ENCODE assay signal across 1 cellular context in genomic region chr11:65711785-65712632, GRCh38.
A peak's percentile ranks its signal among the peaks of the same experiment; 100 is the strongest.
TF ChIP-seq lines count a peak whose summit lies in the region.

TSS of gene KAT5 (plus strand) at chr11:65712252. CDS start at chr11:65712268, 16 bp downstream.

TF ChIP-seq in WTC11, 78 proteins besides CTCF, POLR2A, EP300 and RAD21 (continued from another document and continues in another):
- TF ChIP-seq STAT6 (CRISPR knock-in tag; conservative IDR thresholded peaks at IDR 0.05; ENCODE audit: low read depth) (no peak), NR2C2 (CRISPR knock-in tag; IDR thresholded peaks at IDR 0.05) (no peak), ZMAT4 (CRISPR knock-in tag; IDR thresholded peaks at IDR 0.05) (no peak; the same call in 1 of the 2 replicates), CBFB (CRISPR knock-in tag; IDR thresholded peaks at IDR 0.05; ENCODE audit: low read depth) (no peak), EMX1 (CRISPR knock-in tag; IDR thresholded peaks at IDR 0.05) (no peak), JUN (CRISPR knock-in tag; IDR thresholded peaks at IDR 0.05) (no peak; the same call in 1 of the 2 replicates), IRF2 (CRISPR knock-in tag; IDR thresholded peaks at IDR 0.05; ENCODE audit: borderline replicate concordance, low read depth) (no peak), TCF7 (CRISPR knock-in tag; IDR thresholded peaks at IDR 0.05; ENCODE audit: low read depth) (no peak), GABPB1 (CRISPR knock-in tag; IDR thresholded peaks at IDR 0.05) (peak; percentile 87), GTF2I (CRISPR knock-in tag; conservative IDR thresholded peaks at IDR 0.05) (no peak), ZNF532 (CRISPR knock-in tag; IDR thresholded peaks at IDR 0.05; ENCODE audit: borderline replicate concordance) (no peak), NFYB (CRISPR knock-in tag; conservative IDR thresholded peaks at IDR 0.05; ENCODE audit: low read depth) (no peak), E2F1 (CRISPR knock-in tag; IDR thresholded peaks at IDR 0.05) (no peak), ZSCAN18 (CRISPR knock-in tag; IDR thresholded peaks at IDR 0.05) (no peak), ZNF671 (CRISPR knock-in tag; IDR thresholded peaks at IDR 0.05) (no peak), FOXK1 (CRISPR knock-in tag; IDR thresholded peaks at IDR 0.05) (peak; percentile 94), MYBL2 (CRISPR knock-in tag; IDR thresholded peaks at IDR 0.05) (peak; percentile 89), SP1 (CRISPR knock-in tag; conservative IDR thresholded peaks at IDR 0.05) (peak; percentile 84), MLX (CRISPR knock-in tag; IDR thresholded peaks at IDR 0.05) (no peak), ZNF416 (CRISPR knock-in tag; IDR thresholded peaks at IDR 0.05) (peak; percentile 88), NR1H2 (CRISPR knock-in tag; IDR thresholded peaks at IDR 0.05) (no peak), RELA (CRISPR knock-in tag; IDR thresholded peaks at IDR 0.05; ENCODE audit: borderline replicate concordance) (no peak), ZBTB21 (CRISPR knock-in tag; IDR thresholded peaks at IDR 0.05; ENCODE audit: borderline replicate concordance) (no peak), NFE2L1 (CRISPR knock-in tag; IDR thresholded peaks at IDR 0.05) (no peak), ESRRA (CRISPR knock-in tag; IDR thresholded peaks at IDR 0.05; ENCODE audit: borderline replicate concordance) (no peak), MXD4 (CRISPR knock-in tag; IDR thresholded peaks at IDR 0.05; ENCODE audit: borderline replicate concordance) (no peak), TEAD1 (CRISPR knock-in tag; IDR thresholded peaks at IDR 0.05) (peak; percentile 96), ZNF232 (CRISPR knock-in tag; IDR thresholded peaks at IDR 0.05) (no peak), TP53 (CRISPR knock-in tag; IDR thresholded peaks at IDR 0.05) (no peak), JAZF1 (CRISPR knock-in tag; IDR thresholded peaks at IDR 0.05) (no peak), ZNF121 (CRISPR knock-in tag; IDR thresholded peaks at IDR 0.05) (no peak), ZNF423 (CRISPR knock-in tag; IDR thresholded peaks at IDR 0.05) (no peak), ZNF425 (CRISPR knock-in tag; conservative IDR thresholded peaks at IDR 0.05) (no peak), AR (CRISPR knock-in tag; IDR thresholded peaks at IDR 0.05) (no peak), ZNF138 (CRISPR knock-in tag; conservative IDR thresholded peaks at IDR 0.05) (no peak), GRHL2 (CRISPR knock-in tag; IDR thresholded peaks at IDR 0.05; ENCODE audit: insufficient replicate concordance, severe bottlenecking) (no peak), SMAD4 (CRISPR knock-in tag; IDR thresholded peaks at IDR 0.05) (peak; percentile 49; the same call in 1 of the 2 replicates), NFATC4 (CRISPR knock-in tag; IDR thresholded peaks at IDR 0.05) (no peak), TEAD4 (CRISPR knock-in tag; IDR thresholded peaks at IDR 0.05) (no peak), MAX (CRISPR knock-in tag; IDR thresholded peaks at IDR 0.05) (peak; percentile 97), PRDM15 (CRISPR knock-in tag; IDR thresholded peaks at IDR 0.05) (no peak), ZNF317 (CRISPR knock-in tag; IDR thresholded peaks at IDR 0.05; ENCODE audit: borderline replicate concordance, low read depth) (no peak), ELF4 (CRISPR knock-in tag; IDR thresholded peaks at IDR 0.05; ENCODE audit: low read depth) (no peak), OVOL2 (CRISPR knock-in tag; IDR thresholded peaks at IDR 0.05; ENCODE audit: borderline replicate concordance) (no peak; the same call in 1 of the 2 replicates), ZNF219 (CRISPR knock-in tag; IDR thresholded peaks at IDR 0.05; ENCODE audit: borderline replicate concordance) (0 out of 2 replicates have a peak, but pooled peaks have one; percentile 47), ATF1 (CRISPR knock-in tag; IDR thresholded peaks at IDR 0.05) (no peak), CREB1 (CRISPR knock-in tag; IDR thresholded peaks at IDR 0.05) (no peak)
